ENCODE assay signal across 1 cellular context in the genomic region with DNA sequence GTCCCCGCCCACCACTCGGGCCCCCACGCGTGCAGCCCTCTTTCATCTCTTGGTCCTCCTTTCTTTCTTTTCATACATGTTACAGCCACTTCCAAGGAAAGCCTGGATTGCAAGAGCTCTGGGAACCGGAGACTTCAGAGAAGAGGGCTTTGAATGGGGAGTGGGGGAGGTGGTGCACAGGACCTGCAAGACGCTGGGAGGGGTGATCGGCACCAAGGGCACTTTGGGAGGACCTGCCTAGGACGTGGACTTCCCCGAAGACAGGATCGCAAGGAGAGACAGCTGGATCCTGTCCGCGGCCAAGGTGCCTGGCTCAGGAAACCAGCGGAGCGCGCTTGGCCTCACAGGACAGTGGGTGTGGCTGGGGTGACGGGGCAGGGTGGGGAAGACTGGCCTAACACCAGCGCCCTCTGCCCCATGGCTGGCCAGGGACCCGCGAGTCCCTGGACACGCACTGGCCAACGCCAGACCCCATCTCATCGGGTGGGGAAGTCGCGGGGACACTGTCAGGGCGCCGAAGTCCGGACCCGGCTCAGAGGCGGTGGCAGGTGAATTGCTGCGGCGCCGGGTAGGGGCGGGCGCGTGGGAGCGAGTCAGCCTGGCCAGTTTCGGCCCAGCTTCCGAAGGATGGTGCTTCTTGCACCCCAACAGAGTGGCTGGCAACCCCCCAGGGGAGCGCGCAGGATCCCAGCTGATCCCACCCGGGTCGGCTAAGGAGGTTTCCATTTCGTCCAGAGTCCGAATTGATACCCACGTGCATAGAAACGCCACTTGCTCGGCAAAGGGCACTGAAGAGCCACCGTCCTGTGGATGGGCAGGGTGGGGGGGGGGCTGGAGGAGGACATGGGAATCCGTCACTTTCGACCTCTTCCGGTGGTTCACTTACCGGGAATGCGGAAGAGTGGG.
TF ChIP-seq lines count a peak whose summit lies in the region.

No MANE protein-coding gene starts in this region.

TF ChIP-seq in HepG2, 621 proteins besides CTCF, POLR2A, EP300 and RAD21:
- TF ChIP-seq HOXD1 (CRISPR knock-in tag; IDR thresholded peaks at IDR 0.05) (no peak), CBX1 (IDR thresholded peaks at IDR 0.05; ENCODE audit: low read depth) (no peak), EZH2 (conservative IDR thresholded peaks at IDR 0.05; ENCODE audit: low read depth, low read length) (peak; percentile 30; the same call in 1 of the 2 replicates), ZNF33A (CRISPR knock-in tag; IDR thresholded peaks at IDR 0.05; ENCODE audit: borderline replicate concordance) (no peak)
- TF ChIP-seq, protein P1, sequence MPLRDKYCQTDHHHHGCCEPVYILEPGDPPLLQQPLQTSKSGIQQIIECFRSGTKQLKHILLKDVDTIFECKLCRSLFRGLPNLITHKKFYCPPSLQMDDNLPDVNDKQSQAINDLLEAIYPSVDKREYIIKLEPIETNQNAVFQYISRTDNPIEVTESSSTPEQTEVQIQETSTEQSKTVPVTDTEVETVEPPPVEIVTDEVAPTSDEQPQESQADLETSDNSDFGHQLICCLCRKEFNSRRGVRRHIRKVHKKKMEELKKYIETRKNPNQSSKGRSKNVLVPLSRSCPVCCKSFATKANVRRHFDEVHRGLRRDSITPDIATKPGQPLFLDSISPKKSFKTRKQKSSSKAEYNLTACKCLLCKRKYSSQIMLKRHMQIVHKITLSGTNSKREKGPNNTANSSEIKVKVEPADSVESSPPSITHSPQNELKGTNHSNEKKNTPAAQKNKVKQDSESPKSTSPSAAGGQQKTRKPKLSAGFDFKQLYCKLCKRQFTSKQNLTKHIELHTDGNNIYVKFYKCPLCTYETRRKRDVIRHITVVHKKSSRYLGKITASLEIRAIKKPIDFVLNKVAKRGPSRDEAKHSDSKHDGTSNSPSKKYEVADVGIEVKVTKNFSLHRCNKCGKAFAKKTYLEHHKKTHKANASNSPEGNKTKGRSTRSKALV (CRISPR knock-in tag; IDR thresholded peaks at IDR 0.05): 0 out of 2 replicates have a peak, but pooled peaks have one; percentile 22
